Comparison of ENCODE assay signal across 1 cellular context in genomic region chr11:62788991-62789390, GRCh38.
TF ChIP-seq lines count a peak whose summit lies in the region.

No MANE protein-coding gene starts in this region.

TF ChIP-seq in HCT116, 20 proteins besides CTCF, POLR2A, EP300 and RAD21:
- TF ChIP-seq EZH2 (IDR thresholded peaks at IDR 0.05) = no peak
- 0 out of 2 replicates have a peak, but pooled peaks have one; percentile 31 for TF ChIP-seq POLR2AphosphoS5 (IDR thresholded peaks at IDR 0.05; ENCODE audit: low read depth, low read length)
